ENCODE assay signal across 15 cellular contexts in the genomic region with DNA sequence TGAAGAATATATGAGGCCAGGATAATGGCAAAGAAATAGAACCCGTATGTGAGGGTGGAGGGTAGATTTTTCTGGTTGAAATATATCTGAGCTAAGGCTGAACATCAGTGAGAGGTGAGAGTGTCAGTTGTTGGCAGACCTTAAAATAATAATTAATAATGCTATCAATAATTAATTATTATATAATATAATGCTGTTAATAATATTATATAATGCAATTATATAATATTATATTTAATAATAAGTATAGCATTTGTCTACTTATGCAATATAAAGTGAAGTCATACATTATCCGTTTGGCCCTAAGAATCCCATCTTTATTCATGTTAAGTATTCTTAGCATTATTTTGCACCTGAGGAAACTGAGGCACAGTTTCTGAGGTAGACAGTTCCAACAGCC.
DNase-seq lines count a peak whose midpoint lies in the region; ATAC-seq and TF ChIP-seq lines count a peak whose summit lies in the region.
"Had no signal": no experiment of that assay in that cellular context is flagged by ENCODE, and none has a peak within 500 bp of the region (broad histone marks: within the 10 kb centered on the region; RNA-seq: fewer than 3 reads in every experiment).

No MANE protein-coding gene starts in this region.

- H2AK5ac ChIP-seq in IMR-90 (ENCODE audit: low read depth, low read length), result peak overlapping the region; percentile 73
- peak overlapping the region; percentile 39 for H2AK5ac ChIP-seq in mesenchymal stem cell (ENCODE audit: low read length, severe bottlenecking)

- H3K4me2 ChIP-seq in IMR-90 (ENCODE audit: low read depth, low read length) (no peak overlapping the region), mesenchymal stem cell (ENCODE audit: low read length, poor library complexity, severe bottlenecking) (no peak overlapping the region)
- H3K4me2 ChIP-seq: BLaER1 treated with 17β-estradiol and CSF1 and Interleukin-3, amounts not matched to agents 10 nM and 100 nM had no signal

- H3K36me3 ChIP-seq in ACC112 (ENCODE audit: insufficient read depth, low read length) (no peaks in the 10 kb centered on the region), IMR-90 (ENCODE audit: control insufficient read depth, insufficient read depth, low read length) (no peaks in the 10 kb centered on the region), mesenchymal stem cell (ENCODE audit: control insufficient read depth in 1 of 2, insufficient read depth in 2 of 2, low read depth in 1 of 2, low read length in 2 of 2) (no peaks in the 10 kb centered on the region)
- H3K36me3 ChIP-seq: BLaER1 treated with 17β-estradiol and CSF1 and Interleukin-3, amounts not matched to agents 10 nM and 100 nM had no signal

- H3K23ac ChIP-seq in IMR-90 (ENCODE audit: low read depth, low read length) (0 out of 2 replicates have a peak overlapping the region, but pooled peaks have one; percentile 12), mesenchymal stem cell (ENCODE audit: low read length in 2 of 2) (no peak overlapping the region)

- POLR2A ChIA-PET in IMR-90 (lab: Charles Lee; ENCODE audit: unreplicated experiment), result no interaction called here

- BruUV-seq in IMR-90 (replicated peaks; lab: Mats Ljungman, UMichigan), result no TSS peak

- no peaks in the 10 kb centered on the region for H3K9me3 ChIP-seq in IMR-90 (ENCODE audit: control insufficient read depth, insufficient read depth, low read length)
- no peaks in the 10 kb centered on the region for H3K9me3 ChIP-seq in mesenchymal stem cell (ENCODE audit: control insufficient read depth, low read length)
- H3K9me3 ChIP-seq: BLaER1 treated with 17β-estradiol and CSF1 and Interleukin-3, amounts not matched to agents 10 nM and 100 nM had no signal

- H2AK9ac ChIP-seq in IMR-90 (replicated peaks; ENCODE audit: low read depth, low read length, poor library complexity), result no peak overlapping the region

- H4K20me1 ChIP-seq in IMR-90 (ENCODE audit: insufficient read depth, low read length), result no peaks in the 10 kb centered on the region
- H4K20me1 ChIP-seq: BLaER1 treated with 17β-estradiol and CSF1 and Interleukin-3, amounts not matched to agents 10 nM and 100 nM had no signal

- in situ Hi-C loops in IMR-90 (cut with MboI; ENCODE audit: low sequenced_read_pairs), result loop anchor here (10.0 kb wide), 1 partner anchor 267 kb away; a partner anchor contains a TSS

- ATAC-seq in IMR-90 (ENCODE audit: low read depth), result no peak
- no peak for ATAC-seq in HG03520 (IDR thresholded peaks at IDR 0.05; ENCODE audit: unreplicated experiment)
- no peak for ATAC-seq in GM18505 (IDR thresholded peaks at IDR 0.05; ENCODE audit: unreplicated experiment)
- ATAC-seq in GM21381 (IDR thresholded peaks at IDR 0.05; ENCODE audit: unreplicated experiment), result no peak

- TF ChIP-seq POLR2A in IMR-90 (IDR thresholded peaks at IDR 0.05; ENCODE audit: low read depth, low read length), result no peak
- no peak for TF ChIP-seq POLR2A in GM18505 (IDR thresholded peaks at IDR 0.05; ENCODE audit: borderline replicate concordance, extremely low read depth, insufficient read depth, insufficient read length)

- H3K36me3 Mint-ChIP-seq in chondrocyte (ENCODE audit: low read depth), result no peaks in the 10 kb centered on the region
- H3K36me3 Mint-ChIP-seq: CD4-positive, CD25-positive, alpha-beta regulatory T cell had no signal

- H3K4me3 ChIP-seq in ACC112 (ENCODE audit: low read depth, low read length) (no peak overlapping the region), IMR-90 (ENCODE audit: insufficient read depth, low read depth, low read length) (no peak overlapping the region), mesenchymal stem cell (ENCODE audit: insufficient read depth in 1 of 2, low read depth in 1 of 2, low read length in 2 of 2) (peak overlapping the region in 1 of 2 experiments; percentile 34)
- H3K4me3 ChIP-seq: BLaER1 treated with 17β-estradiol and CSF1 and Interleukin-3, amounts not matched to agents 10 nM and 100 nM had no signal

- H3K4me3 Mint-ChIP-seq in chondrocyte (ENCODE audit: unreplicated experiment), result no peak overlapping the region
- H3K4me3 Mint-ChIP-seq: CD4-positive, CD25-positive, alpha-beta regulatory T cell had no signal

- H3K56ac ChIP-seq in IMR-90 (ENCODE audit: extremely low read depth, insufficient read depth, low read length), result no peak overlapping the region

- H2BK20ac ChIP-seq in IMR-90 (ENCODE audit: low read depth, low read length), result peak overlapping the region; percentile 96

- peak overlapping the region; percentile 98 for H2BK15ac ChIP-seq in IMR-90 (ENCODE audit: low read depth, low read length)
- no peak overlapping the region for H2BK15ac ChIP-seq in mesenchymal stem cell (ENCODE audit: low read depth, poor library complexity, severe bottlenecking)

- TF ChIP-seq CTCF in IMR-90 (conservative IDR thresholded peaks at IDR 0.05; ENCODE audit: low read depth, low read length), result no peak
- TF ChIP-seq CTCF in chondrocyte (IDR thresholded peaks at IDR 0.05), result no peak

- H2BK5ac ChIP-seq in IMR-90 (ENCODE audit: low read depth, low read length, poor library complexity, severe bottlenecking) (peak overlapping the region; percentile 86), mesenchymal stem cell (ENCODE audit: low read depth, low read length, poor library complexity, severe bottlenecking) (no peak overlapping the region)

- CTCF ChIA-PET in IMR-90 (lab: Yijun Ruan, JAX), result no interaction called here

- peak overlapping the region; percentile 14; the same call in 1 of the 2 replicates for H3K14ac ChIP-seq in IMR-90 (replicated peaks; ENCODE audit: low read depth, low read length)
- H3K14ac ChIP-seq in mesenchymal stem cell (ENCODE audit: low read length in 2 of 2), result no peak overlapping the region

- peaks cover 4% of the 10 kb centered on the region for H3K9me3 Mint-ChIP-seq in chondrocyte (ENCODE audit: low read depth)

- H2AFZ ChIP-seq in ACC112 (ENCODE audit: low read length, unreplicated experiment), result no peak overlapping the region
- no peak overlapping the region for H2AFZ ChIP-seq in IMR-90 (replicated peaks; ENCODE audit: low read length, poor library complexity)
- no peak overlapping the region for H2AFZ ChIP-seq in mesenchymal stem cell (ENCODE audit: low read depth, low read length)

- DNase-seq in IMR-90, result no peak
- DNase-seq in chondrocyte (ENCODE audit: low spot score), result no peak
- no peak for DNase-seq in mesenchymal stem cell
- no peak for DNase-seq in globus pallidus (ENCODE audit: low spot score)
- DNase-seq: 8988T; ACHN; CD4-positive, CD25-positive, alpha-beta regulatory T cell; DMS53; GF-D8; H7 had no signal

- peak overlapping the region; percentile 63 to 69 for H2BK12ac ChIP-seq in mesenchymal stem cell (ENCODE audit: low read length in 2 of 2)

- 100% methylated on average over 1 of the region's 2 CpGs; no CpG with 5 or more reads in 1 of the 2 experiments for WGBS in IMR-90 (ENCODE audit: extremely low coverage in 2 of 2, insufficient read length in 1 of 2), 2 experiments
- 93% methylated on average over 2 of the region's 2 CpGs for WGBS in mesenchymal stem cell

- H3K4ac ChIP-seq in IMR-90 (ENCODE audit: low read depth, low read length) (peak overlapping the region; percentile 69), mesenchymal stem cell (ENCODE audit: low read depth in 1 of 2, low read length in 2 of 2) (peak overlapping the region in 1 of 2 experiments; percentile 67)

- H3K27ac ChIP-seq in ACC112 (ENCODE audit: low read depth, low read length) (peak overlapping the region; percentile 82), IMR-90 (ENCODE audit: insufficient read depth, low read length) (no peak overlapping the region), mesenchymal stem cell (ENCODE audit: low read length, poor library complexity, severe bottlenecking) (no peak overlapping the region)
- H3K27ac ChIP-seq: BLaER1 treated with 17β-estradiol and CSF1 and Interleukin-3, amounts not matched to agents 10 nM and 100 nM had no signal

- peak overlapping the region; percentile 66 for H3K27ac Mint-ChIP-seq in chondrocyte (ENCODE audit: unreplicated experiment)
- H3K27ac Mint-ChIP-seq: CD4-positive, CD25-positive, alpha-beta regulatory T cell had no signal

- intact Hi-C loops in IMR-90 (cut with micrococcal nuclease), result loop anchor here (5.0 to 10.0 kb wide), 2 partner anchors 185 to 863 kb away; no protein-coding TSS in a partner anchor

- dilution Hi-C loops in IMR-90 (cut with HindIII; ENCODE audit: low sequenced_read_pairs, unreplicated experiment), result no loop called here

- H3K18ac ChIP-seq in IMR-90 (ENCODE audit: low read depth, low read length), result peak overlapping the region; percentile 98; the same call in 1 of the 2 replicates
- peak overlapping the region in 1 of 2 experiments; percentile 57 for H3K18ac ChIP-seq in mesenchymal stem cell (ENCODE audit: low read depth in 1 of 2, low read length in 2 of 2)

- no peaks in the 10 kb centered on the region for H3K79me1 ChIP-seq in IMR-90 (ENCODE audit: low read depth in 1 of 2, low read length in 2 of 2)
- no peaks in the 10 kb centered on the region for H3K79me1 ChIP-seq in mesenchymal stem cell (replicated peaks; ENCODE audit: low read length, poor library complexity, severe bottlenecking)

- peaks cover 76% of the 10 kb centered on the region for H3K4me1 Mint-ChIP-seq in chondrocyte (ENCODE audit: low read depth)
- H3K4me1 Mint-ChIP-seq: CD4-positive, CD25-positive, alpha-beta regulatory T cell had no signal

- H3K4me1 ChIP-seq in ACC112 (ENCODE audit: control insufficient read depth, insufficient read depth, low read length, unreplicated experiment) (peaks cover 35% of the 10 kb centered on the region), IMR-90 (ENCODE audit: control insufficient read depth, insufficient read depth, low read length) (peaks cover 14% of the 10 kb centered on the region), mesenchymal stem cell (ENCODE audit: control insufficient read depth, insufficient read depth, low read depth, low read length) (peaks cover 4% of the 10 kb centered on the region)
- H3K4me1 ChIP-seq: BLaER1 treated with 17β-estradiol and CSF1 and Interleukin-3, amounts not matched to agents 10 nM and 100 nM had no signal

- peak overlapping the region; percentile 72; the same call in 1 of the 2 replicates for H4K91ac ChIP-seq in IMR-90 (ENCODE audit: insufficient read depth, low read depth, low read length)
- H4K91ac ChIP-seq in mesenchymal stem cell (ENCODE audit: low read length), result no peak overlapping the region

- no peaks in the 10 kb centered on the region for H3K27me3 ChIP-seq in ACC112 (ENCODE audit: insufficient read depth, low read length)
- no peaks in the 10 kb centered on the region for H3K27me3 ChIP-seq in IMR-90 (ENCODE audit: control insufficient read depth, insufficient read depth, low read length)
- H3K27me3 ChIP-seq in mesenchymal stem cell (ENCODE audit: control insufficient read depth in 1 of 2, insufficient read depth in 1 of 2, low read length in 2 of 2), result no peaks in the 10 kb centered on the region
- H3K27me3 ChIP-seq: BLaER1 treated with 17β-estradiol and CSF1 and Interleukin-3, amounts not matched to agents 10 nM and 100 nM had no signal

- no peaks in the 10 kb centered on the region for H3K27me3 Mint-ChIP-seq in chondrocyte (ENCODE audit: low read depth)
- H3K27me3 Mint-ChIP-seq: CD4-positive, CD25-positive, alpha-beta regulatory T cell had no signal

- H3K9ac ChIP-seq in IMR-90 (ENCODE audit: low read depth, low read length), result no peak overlapping the region
- H3K9ac ChIP-seq in mesenchymal stem cell (ENCODE audit: low read length), result peak overlapping the region; percentile 62
- H3K9ac ChIP-seq: BLaER1 treated with 17β-estradiol and CSF1 and Interleukin-3, amounts not matched to agents 10 nM and 100 nM had no signal

- H3K9me1 ChIP-seq in IMR-90 (ENCODE audit: insufficient read depth, low read length), result peaks cover 5% of the 10 kb centered on the region

- no peak for TF ChIP-seq RAD21 in IMR-90 (IDR thresholded peaks at IDR 0.05; ENCODE audit: low read length)

- peak overlapping the region; percentile 51 to 82; a peak in 3 of 4 replicates for H4K8ac ChIP-seq in IMR-90 (ENCODE audit: low read depth in 2 of 2, low read length in 2 of 2)
- H4K8ac ChIP-seq in mesenchymal stem cell (ENCODE audit: low read length), result peak overlapping the region; percentile 79

- H3K79me2 ChIP-seq in ACC112 (ENCODE audit: control insufficient read depth, insufficient read depth, low read length, unreplicated experiment), result no peaks in the 10 kb centered on the region

- H4K5ac ChIP-seq in IMR-90 (ENCODE audit: low read depth, low read length), result peak overlapping the region; percentile 60; the same call in 1 of the 2 replicates

- H2BK120ac ChIP-seq in IMR-90 (ENCODE audit: low read depth, low read length) (peak overlapping the region; percentile 89), mesenchymal stem cell (ENCODE audit: low read depth, low read length) (no peak overlapping the region)
